1 cellular context compared by ENCODE assay signal in the genomic region with DNA sequence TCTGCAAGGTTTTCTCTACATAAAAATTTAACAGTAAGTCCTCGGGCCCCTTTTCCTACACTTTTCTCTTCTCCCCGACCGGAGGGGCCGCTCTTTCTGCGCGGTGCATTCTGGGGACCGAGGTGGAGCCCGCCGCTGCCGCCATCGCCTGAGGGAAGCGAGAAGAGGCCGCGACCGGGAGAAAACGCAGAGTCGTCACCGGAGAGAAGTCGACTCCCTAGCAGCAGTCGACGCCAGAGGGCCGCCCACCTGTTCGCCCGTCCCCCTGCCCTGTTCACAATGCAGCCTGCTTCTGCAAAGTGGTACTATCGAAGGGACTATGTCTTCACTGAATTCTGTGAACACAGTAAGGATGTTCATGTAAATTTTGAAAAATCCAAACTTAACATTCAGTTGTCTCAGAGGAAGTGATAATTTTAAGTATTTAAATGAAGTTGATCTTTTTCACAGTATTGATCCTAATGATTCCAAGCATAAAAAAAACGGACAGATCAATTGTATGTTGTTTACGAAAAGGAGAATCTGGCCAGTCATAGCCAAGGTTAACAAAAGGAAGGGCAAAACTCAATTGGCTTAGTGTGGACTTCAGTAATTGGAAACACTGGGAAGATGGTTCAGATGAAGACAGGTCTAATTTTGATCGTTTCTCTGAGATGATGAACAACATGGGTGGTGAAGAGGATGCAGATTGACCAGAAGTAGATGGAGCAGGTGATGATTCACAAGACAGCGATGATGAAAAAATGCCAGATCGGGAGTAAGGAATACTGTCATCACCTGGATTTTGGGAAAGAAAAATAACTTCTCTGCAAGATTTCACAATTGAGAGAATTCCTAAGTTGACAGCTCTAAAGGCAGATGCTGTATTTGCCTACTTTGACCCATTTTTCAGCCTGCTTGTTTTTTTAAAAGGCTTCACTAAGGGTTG.
TF ChIP-seq lines count a peak whose summit lies in the region.

No MANE protein-coding gene starts in this region.

TF ChIP-seq in WTC11, 78 proteins besides CTCF, POLR2A, EP300 and RAD21 (continued from another document):
- TF ChIP-seq, protein P1, sequence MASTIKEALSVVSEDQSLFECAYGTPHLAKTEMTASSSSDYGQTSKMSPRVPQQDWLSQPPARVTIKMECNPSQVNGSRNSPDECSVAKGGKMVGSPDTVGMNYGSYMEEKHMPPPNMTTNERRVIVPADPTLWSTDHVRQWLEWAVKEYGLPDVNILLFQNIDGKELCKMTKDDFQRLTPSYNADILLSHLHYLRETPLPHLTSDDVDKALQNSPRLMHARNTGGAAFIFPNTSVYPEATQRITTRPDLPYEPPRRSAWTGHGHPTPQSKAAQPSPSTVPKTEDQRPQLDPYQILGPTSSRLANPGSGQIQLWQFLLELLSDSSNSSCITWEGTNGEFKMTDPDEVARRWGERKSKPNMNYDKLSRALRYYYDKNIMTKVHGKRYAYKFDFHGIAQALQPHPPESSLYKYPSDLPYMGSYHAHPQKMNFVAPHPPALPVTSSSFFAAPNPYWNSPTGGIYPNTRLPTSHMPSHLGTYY (CRISPR knock-in tag; IDR thresholded peaks at IDR 0.05): no peak
- TF ChIP-seq OVOL2 (CRISPR knock-in tag; IDR thresholded peaks at IDR 0.05; ENCODE audit: borderline replicate concordance) (no peak), IRF2 (CRISPR knock-in tag; IDR thresholded peaks at IDR 0.05; ENCODE audit: borderline replicate concordance, low read depth) (no peak)
- TF ChIP-seq, protein P2, sequence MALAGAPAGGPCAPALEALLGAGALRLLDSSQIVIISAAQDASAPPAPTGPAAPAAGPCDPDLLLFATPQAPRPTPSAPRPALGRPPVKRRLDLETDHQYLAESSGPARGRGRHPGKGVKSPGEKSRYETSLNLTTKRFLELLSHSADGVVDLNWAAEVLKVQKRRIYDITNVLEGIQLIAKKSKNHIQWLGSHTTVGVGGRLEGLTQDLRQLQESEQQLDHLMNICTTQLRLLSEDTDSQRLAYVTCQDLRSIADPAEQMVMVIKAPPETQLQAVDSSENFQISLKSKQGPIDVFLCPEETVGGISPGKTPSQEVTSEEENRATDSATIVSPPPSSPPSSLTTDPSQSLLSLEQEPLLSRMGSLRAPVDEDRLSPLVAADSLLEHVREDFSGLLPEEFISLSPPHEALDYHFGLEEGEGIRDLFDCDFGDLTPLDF (CRISPR knock-in tag; IDR thresholded peaks at IDR 0.05): no peak
TF ChIP-seq in WTC11: peak in this region for 0.
